20 cellular contexts compared by ENCODE assay signal in genomic region chr20:36485286-36485685, GRCh38. TPM values are rescaled to one million over a fixed set of nuclear protein-coding genes. Genes with fewer than 3 reads are reported as not detected.
DNase-seq lines count a peak whose midpoint lies in the region; ATAC-seq, FAIRE-seq and TF ChIP-seq lines count a peak whose summit lies in the region.
"Had no signal": no experiment of that assay in that cellular context is flagged by ENCODE, and none has a peak within 500 bp of the region (broad histone marks: within the 10 kb centered on the region; RNA-seq: fewer than 3 reads in every experiment).

No MANE protein-coding gene starts in this region.

- intact Hi-C loops in HepG2 (cut with micrococcal nuclease; ENCODE audit: unreplicated experiment): no loop called here
- intact Hi-C loops in right lobe of liver (cut with DNase I): no loop called here
- intact Hi-C loops in gastrocnemius medialis (cut with DNase I; ENCODE audit: low total_unique reads): no loop called here
- intact Hi-C loops in stomach (cut with DNase I; ENCODE audit: low total_unique reads): no loop called here

- no peak for TF ChIP-seq EP300 in HepG2 (IDR thresholded peaks at IDR 0.05; ENCODE audit: low read depth in 2 of 2, low read length in 2 of 2)
- no peak for TF ChIP-seq EP300 in HepG2 (CRISPR knock-in tag; IDR thresholded peaks at IDR 0.05; ENCODE audit: borderline replicate concordance)
- TF ChIP-seq EP300 in stomach (IDR thresholded peaks at IDR 0.05): no peak

- H3K36me3 Mint-ChIP-seq in activated naive CD4-positive, alpha-beta T cell treated with anti-CD3 and anti-CD28 coated beads, Interleukin-2, amount 50 U/mL, for 72 hours: no peaks in the 10 kb centered on the region

- no peak overlapping the region for H3K9ac ChIP-seq in HepG2 (ENCODE audit: insufficient read depth, low read depth, low read length)
- peak overlapping the region; percentile 40 for H3K9ac ChIP-seq in endocrine pancreas (ENCODE audit: control insufficient read depth, insufficient read depth, low read length)

- H3K79me2 ChIP-seq in HepG2 (ENCODE audit: insufficient read depth, low read length): peaks cover 31% of the 10 kb centered on the region

- no peaks in the 10 kb centered on the region for H3K9me3 ChIP-seq in HepG2 (ENCODE audit: low read length)
- no peaks in the 10 kb centered on the region for H3K9me3 ChIP-seq in right lobe of liver
- H3K9me3 ChIP-seq in endocrine pancreas (ENCODE audit: control insufficient read depth, low read length): no peaks in the 10 kb centered on the region
- H3K9me3 ChIP-seq in gastrocnemius medialis: no peaks in the 10 kb centered on the region
- no peaks in the 10 kb centered on the region for H3K9me3 ChIP-seq in stomach

- peaks cover 3 to 14% of the 10 kb centered on the region in 2 experiments; a peak in 3 of 5 replicates for H3K36me3 ChIP-seq in HepG2 (replicated peaks in 1 of 2; ENCODE audit: control insufficient read depth in 1 of 2, insufficient read depth in 2 of 2, low read length in 2 of 2)
- no peaks in the 10 kb centered on the region for H3K36me3 ChIP-seq in right lobe of liver
- H3K36me3 ChIP-seq in endocrine pancreas (ENCODE audit: control insufficient read depth, insufficient read depth, low read length): no peaks in the 10 kb centered on the region
- no peaks in the 10 kb centered on the region for H3K36me3 ChIP-seq in gastrocnemius medialis
- peaks cover 0 to 3% (median 0%) of the 10 kb centered on the region in 4 donors for H3K36me3 ChIP-seq in stomach

- H3K4me1 ChIP-seq in HepG2 (ENCODE audit: insufficient read depth, low read length): peaks cover 60% of the 10 kb centered on the region
- peaks cover 0 to 39% (median 10%) of the 10 kb centered on the region in 4 donors for H3K4me1 ChIP-seq in right lobe of liver
- H3K4me1 ChIP-seq in endocrine pancreas (ENCODE audit: control insufficient read depth, insufficient read depth, low read length): peaks cover 14% of the 10 kb centered on the region
- peaks cover 89 to 100% of the 10 kb centered on the region in 2 donors for H3K4me1 ChIP-seq in gastrocnemius medialis
- H3K4me1 ChIP-seq in stomach: peaks cover 45 to 94% (median 73%) of the 10 kb centered on the region in 4 donors

- no peak for FAIRE-seq in HepG2 (lab: Jason Lieb, UNC)
- FAIRE-seq: D721Med, GM12892 had no signal

- WGBS in HepG2 (ENCODE audit: low lambda C conversion rate): 83% methylated on average over 3 of the region's 3 CpGs
- 90% methylated on average over 2 of the region's 3 CpGs for WGBS in right lobe of liver (ENCODE audit: insufficient coverage, low coverage, low lambda C conversion rate, missing lambda C conversion rate)
- WGBS in stomach, 5 donors: 91 to 97% (median 95%) methylated on average over 3 of the region's 3 CpGs

- POLR2A ChIA-PET in HepG2 (lab: Yijun Ruan, JAX): interaction anchor here (0.5 to 1.3 kb wide), 3 partner anchors 20 to 56 kb away, joined by 3 read pairs; partner anchors contain the start of gene MYL9

- H3K27ac Mint-ChIP-seq in activated naive CD4-positive, alpha-beta T cell treated with anti-CD3 and anti-CD28 coated beads, Interleukin-2, amount 50 U/mL, for 72 hours: no peak overlapping the region

- H2AFZ ChIP-seq in HepG2 (ENCODE audit: low read length): no peak overlapping the region

- no peak overlapping the region for H3K4me3 ChIP-seq in HepG2 (replicated peaks in 1 of 3; ENCODE audit: insufficient read depth in 1 of 3, low read depth in 2 of 3, low read length in 3 of 3)
- H3K4me3 ChIP-seq in right lobe of liver: no peak overlapping the region
- H3K4me3 ChIP-seq in endocrine pancreas (ENCODE audit: control insufficient read depth, insufficient read depth, low read length): no peak overlapping the region
- no peak overlapping the region for H3K4me3 ChIP-seq in gastrocnemius medialis
- no peak overlapping the region for H3K4me3 ChIP-seq in stomach

- H3K9me3 Mint-ChIP-seq in activated naive CD4-positive, alpha-beta T cell treated with anti-CD3 and anti-CD28 coated beads, Interleukin-2, amount 50 U/mL, for 72 hours: no peaks in the 10 kb centered on the region
- H3K9me3 Mint-ChIP-seq: CD4-positive, alpha-beta memory T cell; HFFc6 had no signal

- no peaks in the 10 kb centered on the region for H3K27me3 ChIP-seq in HepG2 (ENCODE audit: control insufficient read depth in 1 of 2, insufficient read depth in 2 of 2, low read length in 2 of 2)
- H3K27me3 ChIP-seq in right lobe of liver: no peaks in the 10 kb centered on the region
- no peaks in the 10 kb centered on the region for H3K27me3 ChIP-seq in endocrine pancreas (ENCODE audit: control insufficient read depth, insufficient read depth, low read length)
- H3K27me3 ChIP-seq in gastrocnemius medialis: no peaks in the 10 kb centered on the region
- no peaks in the 10 kb centered on the region for H3K27me3 ChIP-seq in stomach

- no peak for TF ChIP-seq CTCF in HepG2 (CRISPR knock-in tag; IDR thresholded peaks at IDR 0.05)
- no peak for TF ChIP-seq CTCF in right lobe of liver (IDR thresholded peaks at IDR 0.05)
- TF ChIP-seq CTCF in gastrocnemius medialis (IDR thresholded peaks at IDR 0.05 in 4 of 5, conservative IDR thresholded peaks at IDR 0.05 in 1 of 5): no peak
- no peak for TF ChIP-seq CTCF in stomach (IDR thresholded peaks at IDR 0.05)

- in situ Hi-C loops in HepG2 (cut with HindIII; ENCODE audit: extremely low pct_ligation_motif_present, low pct_unique_long_range_greater_than_20kb) (no loop called here), gastrocnemius medialis (cut with MboI; ENCODE audit: low sequenced_read_pairs in 4 of 4) (no loop called here)

- peak overlapping the region; percentile 1 for H3K27ac ChIP-seq in HepG2 (ENCODE audit: extremely low read length, insufficient read depth, low read length)
- H3K27ac ChIP-seq in right lobe of liver: no peak overlapping the region
- H3K27ac ChIP-seq in gastrocnemius medialis: peak overlapping the region; percentile 89 to 96 (median 94)
- no peak overlapping the region for H3K27ac ChIP-seq in stomach
- H3K27ac ChIP-seq: HL-60 had no signal

- TF ChIP-seq RAD21 in HepG2 (CRISPR knock-in tag; IDR thresholded peaks at IDR 0.05): no peak

- no peak for ATAC-seq in HepG2
- ATAC-seq in right lobe of liver: no peak
- no peak for ATAC-seq in gastrocnemius medialis
- no peak for ATAC-seq in activated naive CD4-positive, alpha-beta T cell treated with anti-CD3 and anti-CD28 coated beads, Interleukin-2, amount 50 U/mL, for 72 hours

- peaks cover 25% of the 10 kb centered on the region for H4K20me1 ChIP-seq in HepG2 (ENCODE audit: insufficient read depth, low read length)

- TF ChIP-seq POLR2A in HepG2 (IDR thresholded peaks at IDR 0.05; ENCODE audit: insufficient read depth in 1 of 2, low read depth in 2 of 2, low read length in 2 of 2) (no peak), right lobe of liver (IDR thresholded peaks at IDR 0.05) (no peak), gastrocnemius medialis (IDR thresholded peaks at IDR 0.05) (no peak), stomach (IDR thresholded peaks at IDR 0.05) (no peak)

- DNase-seq in HepG2 (ENCODE audit: low spot score): no peak
- no peak for DNase-seq in right lobe of liver
- DNase-seq in gastrocnemius medialis: no peak
- DNase-seq in stomach: no peak
- DNase-seq in GM19238 (ENCODE audit: insufficient read length, low spot score): no peak
- no peak for DNase-seq in activated naive CD4-positive, alpha-beta T cell treated with anti-CD3 and anti-CD28 coated beads, Interleukin-2, amount 50 U/mL, for 72 hours (ENCODE audit: low spot score in 2 of 2)
- no peak for DNase-seq in NCI-H774 (lab: John Stamatoyannopoulos, UW)
- DNase-seq: 8988T; CD4-positive, alpha-beta memory T cell; COR-L47; DND-41; GDM1; HCEC 1CT; HFFc6; IMR-90 had no signal

- CTCF ChIA-PET in HepG2 (lab: Yijun Ruan, JAX; ENCODE audit: low intra/inter-chr PET ratio, low total read pairs): no interaction called here

- H3K4me2 ChIP-seq in HepG2 (ENCODE audit: low read depth, low read length): no peak overlapping the region

- no TSS peak for BruUV-seq in HepG2 (replicated peaks; lab: Mats Ljungman, UMichigan)

TF ChIP-seq in HepG2, 621 proteins besides CTCF, POLR2A, EP300 and RAD21 (continues in another document):
- TF ChIP-seq SRSF4 (IDR thresholded peaks at IDR 0.05; ENCODE audit: low read depth, low read length, poor library complexity, severe bottlenecking) (no peak), ZNF567 (CRISPR knock-in tag; IDR thresholded peaks at IDR 0.05; ENCODE audit: borderline replicate concordance) (no peak)

RNA-seq across cellular contexts. Expression of gene MYL9, which starts 56.0 kb away (rescaled TPM):
- total RNA-seq in HepG2 (2016; rRNA removed; fragmentation: Illumina TruSeq; extraction: Trizol) (2.2 and 2.7 TPM in 2 replicates), right lobe of liver (10 to 100 TPM in 4 of 6 experiments, 1 to 10 TPM in 2; 7.7 to 44.2 (median 18.1) TPM), gastrocnemius medialis (10 to 100 TPM in 3 of 4 donors, 1 to 10 TPM in 1; 7.3 to 59.4 (median 20.8) TPM), stomach (100 to 1,000 TPM in 4 of 5 donors, 10 to 100 TPM in 1; 33.0 to 738 (median 258) TPM)
- total RNA-seq in HepG2 (2016; cell fraction: cytosol; rRNA removed; fragmentation: Illumina TruSeq; extraction: Trizol; ENCODE audit: low read depth): 0.79 and 0.91 TPM in 2 replicates
- 2.5 TPM in 2 replicates for total RNA-seq in HepG2 (2016; cell fraction: insoluble cytoplasmic fraction; rRNA removed; fragmentation: Illumina TruSeq; extraction: Trizol)
- total RNA-seq in HepG2 (2016; cell fraction: membrane; rRNA removed; fragmentation: Illumina TruSeq; extraction: Trizol): 1.5 and 2.5 TPM in 2 replicates
- 1.3 and 1.7 TPM in 2 replicates for total RNA-seq in HepG2 (2016; cell fraction: nucleus; rRNA removed; fragmentation: Illumina TruSeq; extraction: Trizol)
- polyA plus RNA-seq in HepG2 (2011; rRNA removed) (0.87 and 1.1 TPM in 2 replicates), stomach (100 to 1,000 TPM; 101 to 941 (median 189) TPM)
- 0.72 and 0.73 TPM in 2 replicates for polyA plus RNA-seq in HepG2 (2011; cell fraction: cytosol; rRNA removed)
- polyA plus RNA-seq in HepG2 (2011; cell fraction: nucleus; rRNA removed): 0.59 and 0.69 TPM in 2 replicates
- 1.2 and 1.4 TPM in 2 replicates for polyA plus RNA-seq in HepG2 (2012)
- 4.6 and 5.7 TPM in 2 replicates for polyA plus RNA-seq in HepG2 (2016; cell fraction: cytosol; fragmentation: Illumina TruSeq; extraction: Trizol; ENCODE audit: low read depth)
- polyA plus RNA-seq in HepG2 (2016; cell fraction: insoluble cytoplasmic fraction; fragmentation: Illumina TruSeq; extraction: Trizol; ENCODE audit: low read depth): 10.1 and 12.3 TPM in 2 replicates
- 6.4 and 6.8 TPM in 2 replicates for polyA plus RNA-seq in HepG2 (2016; cell fraction: membrane; fragmentation: Illumina TruSeq; extraction: Trizol; ENCODE audit: low read depth)
- polyA plus RNA-seq in HepG2 (2016; cell fraction: nucleus; fragmentation: Illumina TruSeq; extraction: Trizol; ENCODE audit: insufficient read depth, low read depth): 8.9 and 9.0 TPM in 2 replicates
- polyA minus RNA-seq in HepG2 (2011; rRNA and poly(A)+ RNA removed; ENCODE audit: low replicate concordance): 0.72 and 4.7 TPM in 2 replicates
- polyA minus RNA-seq in HepG2 (2011; cell fraction: cytosol; rRNA and poly(A)+ RNA removed): 0.70 and 0.89 TPM in 2 replicates
- 0.39 and 0.75 TPM in 2 replicates for polyA minus RNA-seq in HepG2 (2011; cell fraction: nucleus; rRNA and poly(A)+ RNA removed)
- under 1 TPM; 0.57 to 0.95 TPM for total RNA-seq in activated naive CD4-positive, alpha-beta T cell treated with anti-CD3 and anti-CD28 coated beads, Interleukin-2, amount 50 U/mL, for 72 hours
- total RNA-seq: CD4-positive, alpha-beta memory T cell; H4 had no signal
- polyA plus RNA-seq: CD4-positive, alpha-beta memory T cell had no signal

Comparison
In these comparisons a context has a peak if more than half of its experiments do, and no peak if none do; other contexts are left out.
1. H3K27ac ChIP-seq: peak in HepG2 (single experiment) and gastrocnemius medialis (4 of 4); none in right lobe of liver (0 of 3) and stomach (0 of 5).